12 cellular contexts compared by ENCODE assay signal in genomic region chr22:40603088-40603605, GRCh38. TPM values are rescaled to one million over a fixed set of nuclear protein-coding genes. Genes with fewer than 3 reads are reported as not detected.
DNase-seq lines count a peak whose midpoint lies in the region; ATAC-seq and TF ChIP-seq lines count a peak whose summit lies in the region.
"Had no signal": no experiment of that assay in that cellular context is flagged by ENCODE, and none has a peak within 500 bp of the region (broad histone marks: within the 10 kb centered on the region; RNA-seq: fewer than 3 reads in every experiment).

No MANE protein-coding gene starts in this region.

- TF ChIP-seq CTCF in SU-DHL-6 (IDR thresholded peaks at IDR 0.05; ENCODE audit: insufficient read depth, low read length, poor library complexity, severe bottlenecking) (no peak), fibroblast of mammary gland (conservative IDR thresholded peaks at IDR 0.05; ENCODE audit: control insufficient read depth, insufficient read depth, low read depth, low read length) (no peak), Peyer's patch (IDR thresholded peaks at IDR 0.05) (no peak)

- DNase-seq in GM03348 (ENCODE audit: low spot score) (peak; percentile 55), fibroblast of mammary gland (ENCODE audit: low read depth) (peak; percentile 72), pulmonary artery endothelial cell (ENCODE audit: low read depth, low spot score) (peak; percentile 20), NCI-H1048 (lab: John Stamatoyannopoulos, UW) (no peak), SIG-M5 (lab: John Stamatoyannopoulos, UW) (no peak), Peyer's patch (no peak)
- DNase-seq: activated gamma-delta T cell treated with Interleukin-2 at 50 U/mL for 16 hours; DND-41; KBM-7; stimulated activated CD4-positive, alpha-beta T cell treated with anti-CD3 and anti-CD28 coated beads, Interleukin-2, amount 100 ng/mL, for 48 hours had no signal

- H3K9me3 ChIP-seq in SU-DHL-6 (ENCODE audit: insufficient read depth, low read length) = no peaks in the 10 kb centered on the region
- no peaks in the 10 kb centered on the region for H3K9me3 ChIP-seq in Peyer's patch

- no peak overlapping the region for H3K4me3 ChIP-seq in SU-DHL-6 (ENCODE audit: insufficient read depth, low read length, poor library complexity, severe bottlenecking)
- no peak overlapping the region for H3K4me3 ChIP-seq in fibroblast of mammary gland (ENCODE audit: control insufficient read depth, low read depth, low read length)
- no peak overlapping the region for H3K4me3 ChIP-seq in Peyer's patch

- peaks cover 100% of the 10 kb centered on the region for H3K79me2 ChIP-seq in SU-DHL-6 (ENCODE audit: insufficient read depth, low read length)

- H2AFZ ChIP-seq in SU-DHL-6 (ENCODE audit: low read depth, low read length, severe bottlenecking) = no peak overlapping the region

- H3K27ac ChIP-seq in SU-DHL-6 (ENCODE audit: low read depth, low read length) = 0 out of 2 replicates have a peak overlapping the region, but pooled peaks have one; percentile 14
- no peak overlapping the region for H3K27ac ChIP-seq in Peyer's patch

- peaks cover 0 to 25% (median 0%) of the 10 kb centered on the region in 4 donors for H3K4me1 ChIP-seq in Peyer's patch

- no peaks in the 10 kb centered on the region for H3K36me3 ChIP-seq in SU-DHL-6 (ENCODE audit: low read length)
- H3K36me3 ChIP-seq in Peyer's patch = no peaks in the 10 kb centered on the region

- H3K27me3 ChIP-seq in SU-DHL-6 (ENCODE audit: low read length) = no peaks in the 10 kb centered on the region
- H3K27me3 ChIP-seq in Peyer's patch = no peaks in the 10 kb centered on the region

- H3F3A ChIP-seq in SU-DHL-6 (ENCODE audit: insufficient read depth) = peaks cover 5% of the 10 kb centered on the region

- no peak for TF ChIP-seq POLR2A in Peyer's patch (IDR thresholded peaks at IDR 0.05)

- H3K4me2 ChIP-seq in SU-DHL-6 (ENCODE audit: low read depth, low read length, poor library complexity, severe bottlenecking) = no peak overlapping the region

- H4K20me1 ChIP-seq in SU-DHL-6 (ENCODE audit: low read depth, low read length) = 0 out of 2 replicates have a peak, but pooled peaks cover 5% of the 10 kb centered on the region

- no peak overlapping the region for H3K9ac ChIP-seq in SU-DHL-6 (ENCODE audit: low read length)

- H3K9me2 ChIP-seq in SU-DHL-6 (replicated peaks; ENCODE audit: insufficient read depth, low read length) = no peaks in the 10 kb centered on the region

- ATAC-seq in HG03469 (IDR thresholded peaks at IDR 0.05; ENCODE audit: unreplicated experiment) = no peak

RNA-seq across cellular contexts. Expression of gene MRTFA, which starts 33.4 kb away (rescaled TPM):
- total RNA-seq in pulmonary artery endothelial cell = 19.7 and 25.8 TPM in 2 replicates
- total RNA-seq in Peyer's patch = 10 to 100 TPM; 36.3 to 98.2 (median 78.1) TPM

Comparison
In these comparisons a context has a peak if more than half of its experiments do, and no peak if none do; other contexts are left out.
1. DNase-seq: peak in GM03348 (single experiment), fibroblast of mammary gland (single experiment) and pulmonary artery endothelial cell (single experiment); none in NCI-H1048 (single experiment), SIG-M5 (single experiment) and Peyer's patch (0 of 3).